Comparison of ENCODE assay signal across 1 cellular context in the genomic region with DNA sequence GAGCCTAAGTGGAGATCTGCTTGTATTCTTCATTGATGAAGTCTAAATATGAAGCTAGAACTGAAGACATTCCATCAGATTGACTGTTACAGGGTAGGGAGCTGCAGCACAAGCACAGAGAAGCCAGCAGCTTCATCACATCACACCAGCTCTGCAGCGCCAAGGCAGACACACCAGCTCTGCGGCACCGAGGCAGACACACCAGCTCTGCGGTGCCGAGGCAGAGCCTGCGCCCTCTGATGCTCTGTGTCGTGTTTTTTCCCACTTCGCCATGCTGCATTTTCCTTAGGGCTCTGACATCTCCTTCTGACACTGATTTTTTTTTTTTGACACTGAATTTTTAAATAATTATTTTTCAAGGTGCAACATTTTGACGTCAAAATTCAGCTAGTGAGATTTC.
TF ChIP-seq lines count a peak whose summit lies in the region.

No MANE protein-coding gene starts in this region.

TF ChIP-seq in IMR-90, 13 proteins besides CTCF, POLR2A, EP300 and RAD21:
- no peak for TF ChIP-seq MAZ (IDR thresholded peaks at IDR 0.05; ENCODE audit: borderline replicate concordance, low read depth, low read length)
- TF ChIP-seq BHLHE40 (IDR thresholded peaks at IDR 0.05; ENCODE audit: low read depth, low read length) = no peak
- TF ChIP-seq RFX5 (IDR thresholded peaks at IDR 0.05; ENCODE audit: low read depth, low read length) = no peak
- no peak for TF ChIP-seq MXI1 (IDR thresholded peaks at IDR 0.05; ENCODE audit: borderline replicate concordance, low read depth, low read length)
- TF ChIP-seq RCOR1 (IDR thresholded peaks at IDR 0.05; ENCODE audit: insufficient replicate concordance, low read length) = no peak
- no peak for TF ChIP-seq MAFK (IDR thresholded peaks at IDR 0.05; ENCODE audit: low read depth, low read length)
- no peak for TF ChIP-seq FOS (IDR thresholded peaks at IDR 0.05; ENCODE audit: low read depth, low read length)
- no peak for TF ChIP-seq USF2 (IDR thresholded peaks at IDR 0.05; ENCODE audit: low read depth, low read length)
- no peak for TF ChIP-seq CEBPB (IDR thresholded peaks at IDR 0.05; ENCODE audit: low read depth, low read length)
- TF ChIP-seq, protein P1, sequence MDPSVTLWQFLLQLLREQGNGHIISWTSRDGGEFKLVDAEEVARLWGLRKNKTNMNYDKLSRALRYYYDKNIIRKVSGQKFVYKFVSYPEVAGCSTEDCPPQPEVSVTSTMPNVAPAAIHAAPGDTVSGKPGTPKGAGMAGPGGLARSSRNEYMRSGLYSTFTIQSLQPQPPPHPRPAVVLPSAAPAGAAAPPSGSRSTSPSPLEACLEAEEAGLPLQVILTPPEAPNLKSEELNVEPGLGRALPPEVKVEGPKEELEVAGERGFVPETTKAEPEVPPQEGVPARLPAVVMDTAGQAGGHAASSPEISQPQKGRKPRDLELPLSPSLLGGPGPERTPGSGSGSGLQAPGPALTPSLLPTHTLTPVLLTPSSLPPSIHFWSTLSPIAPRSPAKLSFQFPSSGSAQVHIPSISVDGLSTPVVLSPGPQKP (IDR thresholded peaks at IDR 0.05; ENCODE audit: borderline replicate concordance, low read depth, low read length) = no peak
- no peak for TF ChIP-seq NFE2L2 (IDR thresholded peaks at IDR 0.05; ENCODE audit: low read depth, low read length)
- TF ChIP-seq SMC3 (IDR thresholded peaks at IDR 0.05; ENCODE audit: low read depth, low read length) = no peak
- TF ChIP-seq CHD1 (IDR thresholded peaks at IDR 0.05; ENCODE audit: low read depth, low read length) = no peak
TF ChIP-seq in IMR-90: peak in this region for 0.
